ENCODE assay signal across 1 cellular context in genomic region chr19:16594131-16594586, GRCh38.
TF ChIP-seq lines count a peak whose summit lies in the region.

No MANE protein-coding gene starts in this region.

TF ChIP-seq in HepG2, 621 proteins besides CTCF, POLR2A, EP300 and RAD21:
- TF ChIP-seq FOXA1 (IDR thresholded peaks at IDR 0.05) (no peak), FOXA1 (CRISPR knock-in tag; IDR thresholded peaks at IDR 0.05) (no peak), FOSL1 (CRISPR knock-in tag; IDR thresholded peaks at IDR 0.05; ENCODE audit: borderline replicate concordance) (no peak), GMEB1 (CRISPR knock-in tag; IDR thresholded peaks at IDR 0.05; ENCODE audit: borderline replicate concordance) (no peak), ETV6 (CRISPR knock-in tag; conservative IDR thresholded peaks at IDR 0.05) (no peak), ZNF564 (CRISPR knock-in tag; IDR thresholded peaks at IDR 0.05) (no peak), HNRNPUL1 (IDR thresholded peaks at IDR 0.05; ENCODE audit: low read depth, low read length) (no peak), DR1 (CRISPR knock-in tag; IDR thresholded peaks at IDR 0.05) (no peak), FOXK2 (IDR thresholded peaks at IDR 0.05) (no peak), STAT6 (CRISPR knock-in tag; IDR thresholded peaks at IDR 0.05; ENCODE audit: borderline replicate concordance) (no peak), MEF2D (CRISPR knock-in tag; IDR thresholded peaks at IDR 0.05) (no peak), BORCS8-MEF2B (CRISPR knock-in tag; IDR thresholded peaks at IDR 0.05) (no peak)
